Comparison of ENCODE assay signal across 29 cellular contexts in the genomic region with DNA sequence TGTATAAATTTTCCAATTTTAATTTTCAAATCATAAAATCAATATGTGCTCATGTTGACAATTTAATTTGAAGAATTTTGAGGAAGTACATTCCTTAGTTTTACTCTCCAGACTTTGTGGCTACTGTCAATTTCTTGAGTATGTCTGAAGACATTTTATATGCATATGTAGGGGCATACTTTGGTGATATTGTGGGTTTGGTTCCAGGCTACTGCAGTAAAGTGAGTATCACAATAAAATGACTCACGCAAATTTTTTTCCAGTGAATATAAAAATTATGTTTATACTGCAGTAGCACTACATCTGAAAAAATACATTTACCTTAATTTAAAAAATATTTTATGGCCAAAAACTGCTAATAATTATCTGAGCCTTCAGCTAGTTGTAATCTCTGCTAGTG.
DNase-seq lines count a peak whose midpoint lies in the region; TF ChIP-seq lines count a peak whose summit lies in the region.
"Had no signal": no experiment of that assay in that cellular context is flagged by ENCODE, and none has a peak within 500 bp of the region (broad histone marks: within the 10 kb centered on the region; RNA-seq: fewer than 3 reads in every experiment).

No MANE protein-coding gene starts in this region.

- H4K20me1 ChIP-seq in osteoblast (ENCODE audit: insufficient read depth, low read length): no peaks in the 10 kb centered on the region

- peaks cover 4% of the 10 kb centered on the region for H3K4me1 Mint-ChIP-seq in activated naive CD4-positive, alpha-beta T cell treated with anti-CD3 and anti-CD28 coated beads, Interleukin-2, amount 10 ng/mL, durations not matched to agents 7 days and 5 days
- H3K4me1 Mint-ChIP-seq: activated T-helper 17 cell treated with anti-CD3 and anti-CD28 coated beads, Interleukin-2, amount 50 U/mL, for 72 hours; CD14-positive monocyte; mesothelial cell of epicardium had no signal

- peak overlapping the region; percentile 34 for H3K4me2 ChIP-seq in osteoblast (ENCODE audit: insufficient read depth, low read length)

- H3K27ac Mint-ChIP-seq in activated naive CD4-positive, alpha-beta T cell treated with anti-CD3 and anti-CD28 coated beads, Interleukin-2, amount 10 ng/mL, durations not matched to agents 7 days and 5 days: no peak overlapping the region
- H3K27ac Mint-ChIP-seq: activated T-helper 17 cell treated with anti-CD3 and anti-CD28 coated beads, Interleukin-2, amount 50 U/mL, for 72 hours; CD14-positive monocyte; mesothelial cell of epicardium had no signal

- no peak for TF ChIP-seq CTCF in AG10803 (conservative IDR thresholded peaks at IDR 0.05; ENCODE audit: low read length)
- TF ChIP-seq CTCF in astrocyte of the spinal cord (IDR thresholded peaks at IDR 0.05; ENCODE audit: low read depth, low read length): no peak
- no peak for TF ChIP-seq CTCF in osteoblast (IDR thresholded peaks at IDR 0.05; ENCODE audit: extremely low read depth, low read depth, low read length)

- peak overlapping the region; percentile 36 for H3K27ac ChIP-seq in osteoblast (ENCODE audit: low read depth, low read length)
- H3K27ac ChIP-seq: coronary artery, right atrium auricular region, SJCRH30, spleen, stomach, WERI-Rb-1 had no signal

- in situ Hi-C loops in astrocyte of the spinal cord (cut with HindIII; ENCODE audit: low sequenced_read_pairs): no loop called here

- no peak overlapping the region for H3K4me3 Mint-ChIP-seq in activated naive CD4-positive, alpha-beta T cell treated with anti-CD3 and anti-CD28 coated beads, Interleukin-2, amount 10 ng/mL, durations not matched to agents 7 days and 5 days
- H3K4me3 Mint-ChIP-seq: activated T-helper 17 cell treated with anti-CD3 and anti-CD28 coated beads, Interleukin-2, amount 50 U/mL, for 72 hours; CD14-positive monocyte; mesothelial cell of epicardium had no signal

- no peaks in the 10 kb centered on the region for H3K79me2 ChIP-seq in osteoblast (ENCODE audit: insufficient read depth, low read length)

- DNase-seq in AG10803 (ENCODE audit: low read depth): peak; percentile 70
- DNase-seq in HCEC 1CT: peak; percentile 72
- peak; percentile 24 for DNase-seq in astrocyte of the spinal cord (ENCODE audit: low read depth, low spot score)
- DNase-seq in osteoblast (ENCODE audit: insufficient read length, low spot score, missing footprints): peak; percentile 58
- DNase-seq in HK-2 (ENCODE audit: unreplicated experiment): no peak
- no peak for DNase-seq in activated naive CD4-positive, alpha-beta T cell treated with anti-CD3 and anti-CD28 coated beads, Interleukin-2, amount 10 ng/mL, durations not matched to agents 7 days and 5 days
- DNase-seq in activated CD4-positive, alpha-beta T cell treated with anti-CD3 and anti-CD28 coated beads, Interleukin-2, amount 50 U/mL, for 1 hour: no peak
- DNase-seq: activated CD4-positive, alpha-beta T cell treated with anti-CD3 and anti-CD28 coated beads for 4 hours; activated naive CD4-positive, alpha-beta T cell treated with anti-CD3 and anti-CD28 coated beads, Interleukin-2, amount 50 U/mL, for 16 hours; Caco-2; effector memory CD4-positive, alpha-beta T cell; GOT3; head of caudate nucleus; KG1; kidney; NCI-H1436 treated with DMSO at 0.1 percent for 48 hours; NCI-H446 treated with DMSO at 0.1 percent for 48 hours; posterior cingulate gyrus; SJCRH30; spleen; stimulated activated CD8-positive, alpha-beta memory T cell treated with anti-CD3 and anti-CD28 coated beads, Interleukin-4, amount 100 ng/mL, for 48 hours; stomach; T1000; WERI-Rb-1 had no signal

- no peaks in the 10 kb centered on the region for H3K9me3 Mint-ChIP-seq in activated naive CD4-positive, alpha-beta T cell treated with anti-CD3 and anti-CD28 coated beads, Interleukin-2, amount 10 ng/mL, durations not matched to agents 7 days and 5 days

- no peak overlapping the region for H3K4me3 ChIP-seq in AG10803 (ENCODE audit: low read length)
- no peak overlapping the region for H3K4me3 ChIP-seq in astrocyte of the spinal cord (ENCODE audit: low read depth, low read length)
- H3K4me3 ChIP-seq in osteoblast (ENCODE audit: insufficient read depth, low read length): no peak overlapping the region
- H3K4me3 ChIP-seq: coronary artery, right atrium auricular region, SJCRH30, spleen, stomach had no signal

- no peaks in the 10 kb centered on the region for H3K36me3 Mint-ChIP-seq in activated naive CD4-positive, alpha-beta T cell treated with anti-CD3 and anti-CD28 coated beads, Interleukin-2, amount 10 ng/mL, durations not matched to agents 7 days and 5 days
- H3K36me3 Mint-ChIP-seq: CD14-positive monocyte, mesothelial cell of epicardium had no signal

- H3K27me3 Mint-ChIP-seq in activated naive CD4-positive, alpha-beta T cell treated with anti-CD3 and anti-CD28 coated beads, Interleukin-2, amount 10 ng/mL, durations not matched to agents 7 days and 5 days: no peaks in the 10 kb centered on the region

- H2AFZ ChIP-seq in osteoblast (ENCODE audit: low read length): no peak overlapping the region

- no peaks in the 10 kb centered on the region for H3K27me3 ChIP-seq in osteoblast (ENCODE audit: insufficient read depth, low read length)
- H3K27me3 ChIP-seq: right atrium auricular region, SJCRH30, spleen, stomach had no signal

- CTCF ChIA-PET in activated naive CD4-positive, alpha-beta T cell treated with anti-CD3 and anti-CD28 coated beads, Interleukin-2, amount 10 ng/mL, durations not matched to agents 7 days and 5 days (lab: Charles Lee): no interaction called here

- H3K36me3 ChIP-seq in osteoblast (ENCODE audit: insufficient read depth, low read length): no peaks in the 10 kb centered on the region
- H3K36me3 ChIP-seq: right atrium auricular region, SJCRH30, spleen, stomach, WERI-Rb-1 had no signal

- no peaks in the 10 kb centered on the region for H3K9me3 ChIP-seq in osteoblast (ENCODE audit: low read depth, low read length)
- H3K9me3 ChIP-seq: Caco-2, right atrium auricular region, SJCRH30, spleen, stomach had no signal

- peaks cover 7% of the 10 kb centered on the region for H3K4me1 ChIP-seq in osteoblast (ENCODE audit: insufficient read depth, low read length)
- H3K4me1 ChIP-seq: Caco-2, right atrium auricular region, SJCRH30, spleen, stomach had no signal

Comparison
In these comparisons a context has a peak if more than half of its experiments do, and no peak if none do; other contexts are left out.
1. DNase-seq: peak in AG10803 (single experiment), HCEC 1CT (single experiment), astrocyte of the spinal cord (single experiment) and osteoblast (single experiment); none in HK-2 (single experiment), activated naive CD4-positive, alpha-beta T cell treated with anti-CD3 and anti-CD28 coated beads, Interleukin-2, amount 10 ng/mL, durations not matched to agents 7 days and 5 days (single experiment) and activated CD4-positive, alpha-beta T cell treated with anti-CD3 and anti-CD28 coated beads, Interleukin-2, amount 50 U/mL, for 1 hour (single experiment).